ENCODE assay signal across 7 cellular contexts in genomic region chr7:147296201-147296600, GRCh38.
"Had no signal": no experiment of that assay in that cellular context is flagged by ENCODE, and none has a peak within 500 bp of the region (broad histone marks: within the 10 kb centered on the region; RNA-seq: fewer than 3 reads in every experiment).

No MANE protein-coding gene starts in this region.

- H3K9ac ChIP-seq: GM23248 had no signal

- H3K4me3 ChIP-seq: GM23248, GM23338, HAP-1 had no signal

- H3K36me3 ChIP-seq: HAP-1 had no signal

- H3K9me3 ChIP-seq: HAP-1 had no signal

- DNase-seq: GM23248, GOT3, H7, H9, HFFc6 had no signal

- H2AFZ ChIP-seq: GM23248, GM23338 had no signal

- H3K27ac ChIP-seq: GM23248 had no signal

- H3K4me2 ChIP-seq: GM23338 had no signal
